In genomic region chr3:179451335-179452165, GRCh38 we compare ENCODE assay signal across 8 cellular contexts. TPM values are rescaled to one million over a fixed set of nuclear protein-coding genes. Genes with fewer than 3 reads are reported as not detected.
DNase-seq lines count a peak whose midpoint lies in the region; ATAC-seq and TF ChIP-seq lines count a peak whose summit lies in the region.

GNB4 (minus strand) TSS chr3:179451470; CDS start chr3:179426200, 25,270 bp downstream.

- peak within 1 kb of the TSS; percentile 84 for H3K4me3 ChIP-seq in RWPE2 (ENCODE audit: severe bottlenecking)
- peak within 1 kb of the TSS; percentile 84 to 86 for H3K4me3 ChIP-seq in neutrophil (ENCODE audit: low read depth in 1 of 2, low read length in 1 of 2)
- H3K4me3 ChIP-seq in upper lobe of right lung: peak within 1 kb of the TSS; percentile 70

- H3K9me3 ChIP-seq in RWPE2 (ENCODE audit: severe bottlenecking) (no peaks in the 10 kb centered on the region), neutrophil (no peaks in the 10 kb centered on the region), upper lobe of right lung (no peaks in the 10 kb centered on the region)

- H3K27me3 Mint-ChIP-seq in activated naive CD8-positive, alpha-beta T cell: peaks cover 58% of the 10 kb centered on the region

- peak within 1 kb of the TSS; percentile 86 for H3K4me3 Mint-ChIP-seq in activated naive CD8-positive, alpha-beta T cell

- intact Hi-C loops in upper lobe of right lung (cut with DNase I): no loop called here

- no peaks in the 10 kb centered on the region for H3K27me3 ChIP-seq in RWPE2 (ENCODE audit: insufficient read depth, poor library complexity, severe bottlenecking)
- H3K27me3 ChIP-seq in neutrophil: no peaks in the 10 kb centered on the region
- no peaks in the 10 kb centered on the region for H3K27me3 ChIP-seq in upper lobe of right lung

- peaks cover 22% of the 10 kb centered on the region for H3K4me1 Mint-ChIP-seq in activated naive CD8-positive, alpha-beta T cell (ENCODE audit: low read depth)

- TF ChIP-seq CTCF in RWPE2 (IDR thresholded peaks at IDR 0.05; ENCODE audit: poor library complexity, severe bottlenecking) (peak; percentile 8), neutrophil (IDR thresholded peaks at IDR 0.05) (no peak), upper lobe of right lung (IDR thresholded peaks at IDR 0.05) (no peak)

- ATAC-seq in RWPE2 (ENCODE audit: low read depth) (peak; percentile 89), upper lobe of right lung (peak; percentile 97)

- H3K4me1 ChIP-seq in RWPE2 (ENCODE audit: insufficient read depth, poor library complexity, severe bottlenecking): peaks cover 11% of the 10 kb centered on the region
- H3K4me1 ChIP-seq in neutrophil (ENCODE audit: control insufficient read depth in 1 of 2, insufficient read depth in 1 of 2, low read depth in 1 of 2, low read length in 1 of 2): peaks cover 25 to 27% of the 10 kb centered on the region in 2 experiments
- peaks cover 19% of the 10 kb centered on the region for H3K4me1 ChIP-seq in upper lobe of right lung

- H3K36me3 ChIP-seq in RWPE2 (ENCODE audit: low read depth): no peaks in the 10 kb centered on the region; the same call in 1 of the 2 replicates
- H3K36me3 ChIP-seq in neutrophil: no peaks in the 10 kb centered on the region
- H3K36me3 ChIP-seq in upper lobe of right lung: no peaks in the 10 kb centered on the region

- H3K27ac ChIP-seq in RWPE2 (ENCODE audit: poor library complexity, severe bottlenecking): peak within 1 kb of the TSS; percentile 49
- peak within 1 kb of the TSS; percentile 98 for H3K27ac ChIP-seq in neutrophil
- H3K27ac ChIP-seq in upper lobe of right lung: peak within 1 kb of the TSS; percentile 90

- no peaks in the 10 kb centered on the region for H3K36me3 Mint-ChIP-seq in activated naive CD8-positive, alpha-beta T cell

- H3K27ac Mint-ChIP-seq in activated naive CD8-positive, alpha-beta T cell: no peak within 1 kb of the TSS

- DNase-seq in GDM1 (lab: John Stamatoyannopoulos, UW): peak; percentile 94
- DNase-seq in H4 (ENCODE audit: low spot score): peak; percentile 82
- DNase-seq in Kasumi-1 (lab: John Stamatoyannopoulos, UW): peak; percentile 91 to 92
- DNase-seq in RWPE2 (ENCODE audit: low spot score): peak; percentile 77
- no peak for DNase-seq in glomerular endothelial cell (ENCODE audit: extremely low read depth, low read depth, low spot score)
- DNase-seq in upper lobe of right lung: peak; percentile 93

- H3K9me3 Mint-ChIP-seq in activated naive CD8-positive, alpha-beta T cell (ENCODE audit: low read depth): no peaks in the 10 kb centered on the region

RNA-seq across cellular contexts. Expression of gene GNB4, which starts in this region (rescaled TPM):
- total RNA-seq in H4 (2014; rRNA removed; shearing (Covaris generic)): 31.7 and 33.8 TPM in 2 replicates
- 28.5 and 39.5 TPM in 2 replicates for total RNA-seq in glomerular endothelial cell
- total RNA-seq in upper lobe of right lung: 56.6 TPM
